14 cellular contexts compared by ENCODE assay signal in genomic region chr6:107972413-107973096, GRCh38.
"Had no signal": no experiment of that assay in that cellular context is flagged by ENCODE, and none has a peak within 500 bp of the region (broad histone marks: within the 10 kb centered on the region; RNA-seq: fewer than 3 reads in every experiment).

No MANE protein-coding gene starts in this region.

- H3K27ac ChIP-seq: coronary artery, gastrocnemius medialis, heart right ventricle, skin epidermis, thyroid gland had no signal

- ATAC-seq: activated T-cell treated with anti-CD3 and anti-CD28 coated beads, Interleukin-2, amount 50 U/mL, for 72 hours; gastrocnemius medialis; left ventricle myocardium superior had no signal

- H3K4me3 ChIP-seq: coronary artery, gastrocnemius medialis, heart right ventricle, skin epidermis, thyroid gland had no signal

- H3K9me3 ChIP-seq: gastrocnemius medialis, heart right ventricle, thyroid gland had no signal

- H3K4me1 ChIP-seq: gastrocnemius medialis, heart right ventricle had no signal

- H3K27me3 ChIP-seq: gastrocnemius medialis, heart right ventricle, thyroid gland had no signal

- DNase-seq: activated CD4-positive, alpha-beta memory T cell treated with anti-CD3 and anti-CD28 coated beads, Interleukin-2, amount 10 ng/mL, durations not matched to agents 7 days and 5 days; activated CD8-positive, alpha-beta memory T cell treated with anti-CD3 and anti-CD28 coated beads, Interleukin-2, amount 50 U/mL, for 4 hours; activated naive CD4-positive, alpha-beta T cell; activated T-cell treated with anti-CD3 and anti-CD28 coated beads, Interleukin-2, amount 50 U/mL, for 72 hours; effector CD4-positive, alpha-beta T cell; gastrocnemius medialis; heart right ventricle; kidney; left ventricle myocardium superior; posterior cingulate gyrus; T-helper 9 cell; thyroid gland had no signal

- H3K36me3 ChIP-seq: gastrocnemius medialis, heart right ventricle, thyroid gland had no signal
